31 cellular contexts compared by ENCODE assay signal in the genomic region with DNA sequence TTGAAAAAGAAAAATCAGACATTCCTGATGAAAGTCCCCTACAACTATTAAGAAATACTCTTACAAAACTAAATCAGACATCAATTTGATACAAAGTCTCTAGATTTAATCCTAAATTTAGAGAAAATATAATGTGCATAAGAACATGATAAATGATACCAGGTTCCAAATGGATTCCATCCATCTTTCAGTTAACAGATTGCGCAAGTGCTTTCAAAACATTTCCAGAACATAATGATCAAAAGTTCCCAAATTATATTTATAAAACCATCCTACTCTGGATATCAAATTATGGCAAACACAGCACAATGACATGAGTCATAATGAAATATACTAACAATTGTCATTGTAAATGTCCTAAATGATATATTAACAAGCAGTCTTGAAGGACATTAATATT.
"Had no signal": no experiment of that assay in that cellular context is flagged by ENCODE, and none has a peak within 500 bp of the region (broad histone marks: within the 10 kb centered on the region; RNA-seq: fewer than 3 reads in every experiment).

No MANE protein-coding gene starts in this region.

- ATAC-seq: natural killer cell; psoas muscle; right cardiac atrium; sciatic nerve; stimulated activated memory B cell treated with anti-CD40 and anti-IgM and Interleukin-4, amounts not matched to agents 10 μg/mL and 1 μg/mL and 100 μg/mL, for 72 hours; stimulated activated naive CD8-positive, alpha-beta T cell treated with anti-CD3 and anti-CD28 coated beads, Interleukin-15, amount 100 ng/mL, for 72 hours; stimulated activated naive CD8-positive, alpha-beta T cell treated with anti-CD3 and anti-CD28 coated beads, Interleukin-15, Interleukin-2, amounts not matched to agents 100 U/mL and 50 U/mL, for 24 hours; upper lobe of right lung had no signal

- H3K4me3 ChIP-seq: neural progenitor cell, ovary, psoas muscle, skin epidermis, smooth muscle cell, spleen, suprapubic skin, testis, tibial artery, transverse colon, upper lobe of right lung, uterus had no signal

- H3K27ac ChIP-seq: neural progenitor cell, ovary, parathyroid adenoma, psoas muscle, skin epidermis, spleen, suprapubic skin, testis, tibial artery, transverse colon, upper lobe of right lung, uterus had no signal

- H3K4me1 ChIP-seq: parathyroid adenoma, psoas muscle, suprapubic skin, testis, tibial artery, transverse colon, upper lobe of right lung, uterus had no signal

- H3K9ac ChIP-seq: neural progenitor cell, parathyroid adenoma had no signal

- H3K9me3 Mint-ChIP-seq: natural killer cell; nephron; neural progenitor cell; stimulated activated memory B cell treated with anti-CD40 and anti-IgM and Interleukin-4, amounts not matched to agents 10 μg/mL and 1 μg/mL and 100 μg/mL, for 72 hours; stimulated activated naive CD8-positive, alpha-beta T cell treated with anti-CD3 and anti-CD28 coated beads, Interleukin-15, amount 100 ng/mL, for 72 hours had no signal

- H3K27me3 ChIP-seq: neural progenitor cell, ovary, spleen, suprapubic skin, testis, tibial artery, transverse colon, upper lobe of right lung, uterus had no signal

- H3K4me3 Mint-ChIP-seq: natural killer cell; nephron; neural progenitor cell; stimulated activated memory B cell treated with anti-CD40 and anti-IgM and Interleukin-4, amounts not matched to agents 10 μg/mL and 1 μg/mL and 100 μg/mL, for 72 hours; stimulated activated naive CD8-positive, alpha-beta T cell treated with anti-CD3 and anti-CD28 coated beads, Interleukin-15, amount 100 ng/mL, for 72 hours; type B pancreatic cell had no signal

- H3K27me3 Mint-ChIP-seq: progenitor cell of endocrine pancreas; stimulated activated memory B cell treated with anti-CD40 and anti-IgM and Interleukin-4, amounts not matched to agents 10 μg/mL and 1 μg/mL and 100 μg/mL, for 72 hours; stimulated activated naive CD8-positive, alpha-beta T cell treated with anti-CD3 and anti-CD28 coated beads, Interleukin-15, amount 100 ng/mL, for 72 hours had no signal

- DNase-seq: natural killer cell; occipital lobe; ovary; posterior cingulate gyrus; psoas muscle; right cardiac atrium; spleen; stimulated activated CD4-positive, alpha-beta T cell treated with anti-CD3 and anti-CD28 coated beads, Interleukin-12 subunit alpha, Interleukin-12 subunit beta, amount 100 ng/mL, for 4 hours; stimulated activated CD4-positive, alpha-beta T cell treated with anti-CD3 and anti-CD28 coated beads, Interleukin-1b, Interleukin-23, amount 100 ng/mL, for 48 hours; stimulated activated CD4-positive, alpha-beta T cell treated with anti-CD3 and anti-CD28 coated beads, Interleukin-4, amount 100 ng/mL, for 1 hour; stimulated activated CD4-positive, alpha-beta T cell treated with anti-CD3 and anti-CD28 coated beads, Interleukin-4, amount 100 ng/mL, for 4 hours; stimulated activated CD8-positive, alpha-beta memory T cell treated with anti-CD3 and anti-CD28 coated beads, Interleukin-4, amount 100 ng/mL, for 48 hours; stimulated activated naive CD4-positive, alpha-beta T cell; stimulated activated naive CD8-positive, alpha-beta T cell treated with anti-CD3 and anti-CD28 coated beads, Interleukin-15, amount 100 ng/mL, for 72 hours; stimulated activated naive CD8-positive, alpha-beta T cell treated with anti-CD3 and anti-CD28 coated beads, Interleukin-15, Interleukin-2, amounts not matched to agents 100 U/mL and 50 U/mL, for 24 hours; substantia nigra; testis; tibial artery; transverse colon; upper lobe of right lung; uterus had no signal

- H3K36me3 ChIP-seq: neural progenitor cell, ovary, spleen, suprapubic skin, tibial artery, transverse colon, upper lobe of right lung, uterus had no signal

- H3K79me2 ChIP-seq: parathyroid adenoma had no signal

- H3K36me3 Mint-ChIP-seq: natural killer cell; neural progenitor cell; stimulated activated memory B cell treated with anti-CD40 and anti-IgM and Interleukin-4, amounts not matched to agents 10 μg/mL and 1 μg/mL and 100 μg/mL, for 72 hours; type B pancreatic cell had no signal

- H3K4me1 Mint-ChIP-seq: natural killer cell; stimulated activated memory B cell treated with anti-CD40 and anti-IgM and Interleukin-4, amounts not matched to agents 10 μg/mL and 1 μg/mL and 100 μg/mL, for 72 hours; stimulated activated naive CD8-positive, alpha-beta T cell treated with anti-CD3 and anti-CD28 coated beads, Interleukin-15, amount 100 ng/mL, for 72 hours had no signal

- H3K9me3 ChIP-seq: ovary, psoas muscle, spleen, suprapubic skin, testis, tibial artery, transverse colon, upper lobe of right lung, uterus had no signal

- H3K27ac Mint-ChIP-seq: natural killer cell; nephron; neural progenitor cell; progenitor cell of endocrine pancreas; stimulated activated memory B cell treated with anti-CD40 and anti-IgM and Interleukin-4, amounts not matched to agents 10 μg/mL and 1 μg/mL and 100 μg/mL, for 72 hours; type B pancreatic cell had no signal

- H3K4me2 ChIP-seq: neural progenitor cell, smooth muscle cell had no signal

- H2AFZ ChIP-seq: neural progenitor cell, parathyroid adenoma had no signal
